ENCODE assay signal across 8 cellular contexts in the genomic region with DNA sequence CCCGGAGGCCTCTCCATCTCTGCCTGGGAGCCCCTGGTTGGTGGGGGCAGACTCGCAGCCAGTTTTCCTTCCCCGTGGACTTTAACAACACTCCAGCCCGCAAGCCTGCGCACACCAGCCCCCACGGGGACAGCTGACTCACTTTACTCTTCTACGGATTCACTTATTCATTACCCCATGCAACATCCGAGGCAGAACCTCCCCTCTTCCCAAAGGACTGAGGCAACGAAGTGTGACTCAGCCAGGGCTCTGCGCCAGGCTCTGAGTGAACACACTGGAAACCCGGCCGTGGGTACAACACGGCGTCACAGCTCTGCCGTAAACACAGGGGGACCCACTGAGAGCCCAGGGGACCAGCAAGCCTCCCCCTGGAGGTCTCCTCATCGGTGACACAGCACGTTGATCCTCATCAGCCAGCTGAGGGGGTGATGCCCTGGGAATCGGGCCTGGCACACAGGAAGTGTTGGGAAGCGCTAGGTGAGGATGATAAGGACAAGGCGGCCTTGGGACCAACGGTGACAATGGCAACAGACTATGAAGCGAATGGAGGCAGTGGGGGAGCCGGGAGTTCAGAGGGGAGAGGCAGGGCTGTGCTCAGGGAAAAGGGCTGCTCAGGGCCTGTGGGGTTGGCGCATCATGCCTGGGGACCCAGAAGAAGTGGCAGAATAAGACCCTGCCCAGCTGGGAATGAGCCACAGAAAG. TPM values are rescaled to one million over a fixed set of nuclear protein-coding genes. Genes with fewer than 3 reads are reported as not detected.
DNase-seq lines count a peak whose midpoint lies in the region; ATAC-seq and TF ChIP-seq lines count a peak whose summit lies in the region.

No MANE protein-coding gene starts in this region.

- no peak overlapping the region for H3K27ac ChIP-seq in ovary

- TF ChIP-seq EP300 in ovary (IDR thresholded peaks at IDR 0.05), result no peak

- no peaks in the 10 kb centered on the region for H3K9me3 ChIP-seq in ovary

- H3K36me3 ChIP-seq in BJ (ENCODE audit: control insufficient read depth, insufficient read depth, low read length), result peaks cover 2% of the 10 kb centered on the region
- H3K36me3 ChIP-seq in ovary, result no peaks in the 10 kb centered on the region

- CTCF ChIA-PET in BJ (lab: Yijun Ruan, JAX), result interaction anchor here (1.0 to 1.3 kb wide), 4 partner anchors 9 to 97 kb away, joined by 3 to 6 read pairs (median 3); no protein-coding TSS in a partner anchor

- ATAC-seq in GM18519 (IDR thresholded peaks at IDR 0.05; ENCODE audit: low FRiP score, unreplicated experiment), result no peak
- no peak for ATAC-seq in GM18511 (IDR thresholded peaks at IDR 0.05; ENCODE audit: unreplicated experiment)
- no peak for ATAC-seq in HG03439 (IDR thresholded peaks at IDR 0.05; ENCODE audit: unreplicated experiment)

- 52 to 67% (median 62%) methylated on average over 24 of the region's 24 CpGs for WGBS in ovary, 3 donors

- H3K27me3 ChIP-seq in BJ (ENCODE audit: control insufficient read depth, insufficient read depth, low read length) (no peaks in the 10 kb centered on the region), ovary (no peaks in the 10 kb centered on the region)

- DNase-seq in BJ (ENCODE audit: low read depth) (peak; percentile 92), LHCN-M2 (ENCODE audit: low read depth) (peak; percentile 96), fibroblast of the conjunctiva (ENCODE audit: low read depth) (peak; percentile 92), ovary (peak; percentile 55 to 81 (median 60))
- peak; percentile 50 for DNase-seq in activated T-cell treated with anti-CD3 and anti-CD28 coated beads, Interleukin-2, amount 50 U/mL, for 1 hour

- peaks cover 12% of the 10 kb centered on the region for H3K4me1 ChIP-seq in ovary (ENCODE audit: insufficient read depth)

- TF ChIP-seq POLR2A in ovary (IDR thresholded peaks at IDR 0.05), result no peak

- TF ChIP-seq CTCF in BJ (IDR thresholded peaks at IDR 0.05; ENCODE audit: insufficient read depth, low read depth, low read length), result no peak
- TF ChIP-seq CTCF in ovary (IDR thresholded peaks at IDR 0.05), result no peak

- POLR2A ChIA-PET in BJ (lab: Charles Lee), result no interaction called here

- intact Hi-C loops in ovary (cut with DNase I), result no loop called here

- no peak overlapping the region for H3K4me3 ChIP-seq in BJ (ENCODE audit: low read depth, low read length)
- H3K4me3 ChIP-seq in ovary, result no peak overlapping the region

RNA-seq across cellular contexts. Expression of gene COTL1, which starts 14.6 kb away (rescaled TPM):
- polyA plus RNA-seq in BJ (2011; rRNA removed) (161 and 166 TPM in 2 replicates), ovary (10 to 100 TPM; 30.2 to 32.9 TPM)
- polyA minus RNA-seq in BJ (2011; rRNA and poly(A)+ RNA removed), result 70.9 and 91.6 TPM in 2 replicates
- total RNA-seq in LHCN-M2 (2014; rRNA removed) (85.8 and 92.1 TPM in 2 replicates), ovary (10 to 100 TPM; 13.8 to 46.4 (median 26.1) TPM)
- 232 TPM for polyA plus RNA-seq in LHCN-M2 (2012)

RNA-seq across cellular contexts. Expression of gene KLHL36, which starts 45.0 kb away (rescaled TPM):
- polyA plus RNA-seq in BJ (2011; rRNA removed), result 33.2 and 43.7 TPM in 2 replicates
- 43.2 and 54.3 TPM in 2 replicates for polyA minus RNA-seq in BJ (2011; rRNA and poly(A)+ RNA removed)
- total RNA-seq in LHCN-M2 (2014; rRNA removed), result 40.7 and 45.5 TPM in 2 replicates
- polyA plus RNA-seq in LHCN-M2 (2012), result 21.0 TPM
- 10 to 100 TPM; 36.5 to 94.9 (median 60.9) TPM for total RNA-seq in ovary
- polyA plus RNA-seq in ovary, result 10 to 100 TPM; 20.7 to 27.0 TPM
